In the genomic region with DNA sequence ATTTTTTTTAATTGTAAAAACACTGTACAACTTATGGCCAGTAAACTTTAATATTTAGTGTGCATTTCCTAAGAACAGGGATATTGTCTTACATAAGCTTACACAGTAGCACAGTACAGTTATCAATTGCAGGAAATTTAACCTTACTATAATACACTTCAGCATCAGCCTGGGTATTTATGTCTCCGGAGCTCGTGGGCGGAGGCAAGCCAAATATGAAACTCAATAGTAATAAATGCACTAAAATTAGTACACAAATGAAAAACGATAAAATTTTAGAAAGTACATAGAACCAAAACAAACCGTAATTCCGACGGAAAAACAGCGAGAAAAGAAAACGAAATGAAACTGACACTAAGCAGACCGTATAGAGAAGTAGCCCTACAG, we compare ENCODE assay signal across 9 cellular contexts.
DNase-seq lines count a peak whose midpoint lies in the region; ATAC-seq and TF ChIP-seq lines count a peak whose summit lies in the region.
"Had no signal": no experiment of that assay in that cellular context is flagged by ENCODE, and none has a peak within 500 bp of the region (broad histone marks: within the 10 kb centered on the region; RNA-seq: fewer than 3 reads in every experiment).

No MANE protein-coding gene starts in this region.

- TF ChIP-seq CTCF in right atrium auricular region (IDR thresholded peaks at IDR 0.05) (no peak), fibroblast of the aortic adventitia (IDR thresholded peaks at IDR 0.05; ENCODE audit: insufficient read depth, low read length) (no peak), transverse colon (IDR thresholded peaks at IDR 0.05) (no peak)

- POLR2A ChIA-PET in T-cell (lab: Charles Lee), result interaction anchor here (0.5 to 4.5 kb wide), 12 partner anchors 11 to 244 kb away, joined by 3 to 70 read pairs (median 3); a partner anchor contains a TSS

- H3K27ac ChIP-seq in right atrium auricular region, result peak overlapping the region; percentile 89
- peak overlapping the region; percentile 83 to 95 (median 87) for H3K27ac ChIP-seq in transverse colon

- TF ChIP-seq EP300 in transverse colon (IDR thresholded peaks at IDR 0.05; ENCODE audit: low read depth), result no peak

- no peaks in the 10 kb centered on the region for H3K27me3 Mint-ChIP-seq in T-cell

- 4 to 11% methylated on average over 10 of the region's 10 CpGs for WGBS in transverse colon (ENCODE audit: low coverage in 1 of 2), 2 donors

- in situ Hi-C loops in transverse colon (cut with MboI; ENCODE audit: low pct_ligation_motif_present in 1 of 4, low pct_unique_long_range_greater_than_20kb in 1 of 4, low sequenced_read_pairs in 3 of 4), result no loop called here

- DNase-seq in right atrium auricular region (ENCODE audit: low spot score) (no peak), Right ventricle myocardium inferior (ENCODE audit: missing footprints) (no peak), T-cell (peak in 1 of 34 experiments; percentile 12), fibroblast of the aortic adventitia (ENCODE audit: low read depth) (no peak), transverse colon (no peak), HuH-7.5 (ENCODE audit: low spot score) (no peak), GM03348 (ENCODE audit: low spot score) (no peak)
- DNase-seq: DND-41 had no signal

- H3K27ac Mint-ChIP-seq in T-cell, result peak overlapping the region; percentile 94 to 99

- ATAC-seq in Right ventricle myocardium inferior (no peak), T-cell (replicated peaks in 1 of 4) (no peak), HG02642 (IDR thresholded peaks at IDR 0.05; ENCODE audit: poor library complexity, unreplicated experiment) (no peak)

- H3K4me3 Mint-ChIP-seq in T-cell, result peak overlapping the region; percentile 82 to 98 (median 96)

- H3K4me1 ChIP-seq in right atrium auricular region, result peaks cover 0 to 41% of the 10 kb centered on the region in 2 donors
- peaks cover 11 to 46% (median 28%) of the 10 kb centered on the region in 4 donors for H3K4me1 ChIP-seq in transverse colon

- CTCF ChIA-PET in T-cell (lab: Charles Lee), result interaction anchor here (0.6 to 5.2 kb wide), 11 partner anchors 10 to 226 kb away, joined by 3 to 64 read pairs (median 5); no protein-coding TSS in a partner anchor

- H3K36me3 Mint-ChIP-seq in T-cell, result peaks cover 7% of the 10 kb centered on the region

- H3K9me3 ChIP-seq in right atrium auricular region (peaks cover 0 to 13% of the 10 kb centered on the region in 2 donors), transverse colon (no peaks in the 10 kb centered on the region)

- no peak for TF ChIP-seq POLR2A in transverse colon (IDR thresholded peaks at IDR 0.05)

- no peaks in the 10 kb centered on the region for H3K36me3 ChIP-seq in right atrium auricular region
- H3K36me3 ChIP-seq in transverse colon, result no peaks in the 10 kb centered on the region

- peaks cover 0 to 6% (median 2%) of the 10 kb centered on the region in 3 donors for H3K9me3 Mint-ChIP-seq in T-cell

- H3K4me3 ChIP-seq in right atrium auricular region (peak overlapping the region; percentile 25 to 60), fibroblast of the aortic adventitia (ENCODE audit: low read depth, low read length) (peak overlapping the region; percentile 63), transverse colon (peak overlapping the region in 3 of 4 donors; percentile 3 to 85 (median 52))

- H3K27me3 ChIP-seq in right atrium auricular region (peaks cover 19% of the 10 kb centered on the region in 2 donors), transverse colon (peaks cover 100% of the 10 kb centered on the region)

- H3K4me1 Mint-ChIP-seq in T-cell, result peaks cover 34 to 46% (median 42%) of the 10 kb centered on the region in 3 donors

- intact Hi-C loops in Right ventricle myocardium inferior (cut with DNase I) (no loop called here), transverse colon (cut with DNase I; ENCODE audit: low total_unique reads) (no loop called here)
